In the genomic region with DNA sequence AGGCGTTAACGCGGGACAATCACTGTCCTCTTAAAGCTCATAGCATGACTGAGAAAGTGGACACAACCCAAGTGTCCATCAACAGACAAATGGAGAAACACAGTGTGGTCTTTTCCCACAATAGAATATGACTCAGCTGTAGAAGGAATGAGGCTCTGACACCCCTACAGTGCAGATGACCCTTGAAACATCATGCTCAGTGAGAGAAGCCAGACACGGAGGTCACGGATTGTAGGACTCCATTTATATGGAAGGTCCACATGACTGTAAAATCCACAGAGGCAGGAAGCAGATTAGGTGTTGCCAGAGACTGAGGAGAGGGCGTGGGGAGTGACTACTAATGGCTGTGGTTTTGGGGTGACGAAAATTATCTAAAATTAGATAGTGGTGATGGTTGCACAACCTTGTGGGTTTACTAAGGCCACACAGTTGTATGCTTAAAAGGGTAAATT, we compare ENCODE assay signal across 10 cellular contexts.
DNase-seq lines count a peak whose midpoint lies in the region; ATAC-seq lines count a peak whose summit lies in the region.
"Had no signal": no experiment of that assay in that cellular context is flagged by ENCODE, and none has a peak within 500 bp of the region (broad histone marks: within the 10 kb centered on the region; RNA-seq: fewer than 3 reads in every experiment).

No MANE protein-coding gene starts in this region.

- ATAC-seq in GM21723 (IDR thresholded peaks at IDR 0.05; ENCODE audit: unreplicated experiment) (peak; percentile 75), GM19467 (IDR thresholded peaks at IDR 0.05; ENCODE audit: unreplicated experiment) (no peak)

- peak; percentile 89 for DNase-seq in CD1c-positive myeloid dendritic cell (ENCODE audit: extremely low spot score)
- DNase-seq in SKM-1 (lab: John Stamatoyannopoulos, UW; ENCODE audit: unreplicated experiment): peak; percentile 57
- DNase-seq in glomerular visceral epithelial cell (ENCODE audit: extremely low spot score): peak; percentile 71
- DNase-seq in cerebellar cortex (ENCODE audit: low spot score): no peak
- no peak for DNase-seq in NCI-H187 (lab: John Stamatoyannopoulos, UW)
- no peak for DNase-seq in kidney glomerular epithelial cell (lab: John Stamatoyannopoulos, UW)
- DNase-seq: activated CD8-positive, alpha-beta memory T cell treated with anti-CD3 and anti-CD28 coated beads, Interleukin-2, amount 50 U/mL, for 48 hours; esophagus squamous epithelium had no signal

Comparison
In these comparisons a context has a peak if more than half of its experiments do, and no peak if none do; other contexts are left out.
1. DNase-seq: peak in CD1c-positive myeloid dendritic cell (single experiment), SKM-1 (single experiment) and glomerular visceral epithelial cell (single experiment); none in cerebellar cortex (single experiment), NCI-H187 (0 of 2) and kidney glomerular epithelial cell (single experiment).